In genomic region chr7:155277385-155277994, GRCh38 we compare ENCODE assay signal across 1 cellular context.
TF ChIP-seq lines count a peak whose summit lies in the region.

No MANE protein-coding gene starts in this region.

TF ChIP-seq in K562, 482 proteins besides CTCF, POLR2A, EP300 and RAD21 (continued from another document):
- TF ChIP-seq TCF15 (CRISPR knock-in tag; IDR thresholded peaks at IDR 0.05) (no peak), BRCA1 (IDR thresholded peaks at IDR 0.05) (no peak), BRCA1 (CRISPR knock-in tag; IDR thresholded peaks at IDR 0.05) (no peak), ATF1 (CRISPR knock-in tag; IDR thresholded peaks at IDR 0.05) (no peak), ATF1 (tag; IDR thresholded peaks at IDR 0.05) (peak; percentile 13; the same call in 1 of the 2 replicates), EZH2 (IDR thresholded peaks at IDR 0.05; ENCODE audit: borderline replicate concordance, low read depth, low read length) (peak; percentile 69; the same call in 1 of the 2 replicates), NR2C1 (IDR thresholded peaks at IDR 0.05) (0 out of 2 replicates have a peak, but pooled peaks have one; percentile 20), NR2C1 (tag; IDR thresholded peaks at IDR 0.05) (peak; percentile 37; the same call in 1 of the 2 replicates), GABPA (tag; conservative IDR thresholded peaks at IDR 0.05; ENCODE audit: low read depth) (peak; percentile 48; the same call in 1 of the 2 replicates), RBM15 (IDR thresholded peaks at IDR 0.05; ENCODE audit: insufficient read depth, low read length) (no peak), PRDM10 (IDR thresholded peaks at IDR 0.05; ENCODE audit: partially characterized antibody) (no peak), NR2C2 (CRISPR knock-in tag; IDR thresholded peaks at IDR 0.05) (no peak), NR2C2 (tag; IDR thresholded peaks at IDR 0.05) (peak; percentile 76), ZKSCAN8 (CRISPR knock-in tag; IDR thresholded peaks at IDR 0.05) (peak; percentile 31; the same call in 1 of the 2 replicates), CREM (IDR thresholded peaks at IDR 0.05; ENCODE audit: low read depth) (0 out of 2 replicates have a peak, but pooled peaks have one; percentile 7), FOSL1 (tag; conservative IDR thresholded peaks at IDR 0.05) (peak; percentile 87), KLF10 (CRISPR knock-in tag; IDR thresholded peaks at IDR 0.05) (no peak), ATF3 (IDR thresholded peaks at IDR 0.05) (peak; percentile 32; the same call in 1 of the 2 replicates), ATF3 (CRISPR knock-in tag; conservative IDR thresholded peaks at IDR 0.05) (no peak)
